In genomic region chr5:1725641-1726468, GRCh38 we compare ENCODE assay signal across 1 cellular context.
TF ChIP-seq lines count a peak whose summit lies in the region.

No MANE protein-coding gene starts in this region.

TF ChIP-seq in IMR-90, 13 proteins besides CTCF, POLR2A, EP300 and RAD21 (continued from another document):
- no peak for TF ChIP-seq ELK1 (IDR thresholded peaks at IDR 0.05; ENCODE audit: borderline replicate concordance, low read depth, low read length)
- TF ChIP-seq RFX5 (IDR thresholded peaks at IDR 0.05; ENCODE audit: low read depth, low read length), result no peak
- no peak for TF ChIP-seq SMC3 (IDR thresholded peaks at IDR 0.05; ENCODE audit: low read depth, low read length)
- no peak for TF ChIP-seq MAZ (IDR thresholded peaks at IDR 0.05; ENCODE audit: borderline replicate concordance, low read depth, low read length)
- no peak for TF ChIP-seq USF2 (IDR thresholded peaks at IDR 0.05; ENCODE audit: low read depth, low read length)
TF ChIP-seq in IMR-90: peak in this region for 0.
